17 cellular contexts compared by ENCODE assay signal in the genomic region with DNA sequence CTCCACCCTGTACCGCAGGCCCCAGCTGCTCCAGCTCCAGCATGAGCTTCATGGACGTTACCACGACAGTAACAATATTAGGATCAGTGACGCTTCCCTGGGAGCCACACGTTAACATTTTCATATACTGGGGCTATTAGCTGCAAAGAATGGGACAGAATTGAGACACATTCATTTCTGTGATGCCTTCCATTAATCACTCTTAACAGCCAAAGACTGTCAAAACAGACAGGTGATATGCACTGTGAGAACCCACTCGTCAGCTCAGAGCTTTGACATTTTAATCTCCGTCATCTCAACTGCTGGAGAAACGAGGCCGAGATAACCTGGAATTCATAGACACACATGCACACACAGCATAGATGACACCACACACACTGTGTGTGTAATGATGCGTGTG.
DNase-seq lines count a peak whose midpoint lies in the region; ATAC-seq, FAIRE-seq and TF ChIP-seq lines count a peak whose summit lies in the region.
"Had no signal": no experiment of that assay in that cellular context is flagged by ENCODE, and none has a peak within 500 bp of the region (broad histone marks: within the 10 kb centered on the region; RNA-seq: fewer than 3 reads in every experiment).

No MANE protein-coding gene starts in this region.

- H3K36me3 ChIP-seq in right atrium auricular region (no peaks in the 10 kb centered on the region), bronchial epithelial cell (ENCODE audit: control insufficient read depth, insufficient read depth, low read length) (no peaks in the 10 kb centered on the region)
- H3K36me3 ChIP-seq: BE2C had no signal

- intact Hi-C loops in left ventricle myocardium superior (cut with micrococcal nuclease) = no loop called here

- no peaks in the 10 kb centered on the region for H3K27me3 ChIP-seq in right atrium auricular region
- no peaks in the 10 kb centered on the region for H3K27me3 ChIP-seq in bronchial epithelial cell (ENCODE audit: control insufficient read depth, insufficient read depth, low read length)

- H3K4me1 Mint-ChIP-seq in neural crest cell = no peaks in the 10 kb centered on the region
- H3K4me1 Mint-ChIP-seq: CD4-positive, alpha-beta memory T cell; H9 had no signal

- no peak overlapping the region for H3K4me3 Mint-ChIP-seq in neural crest cell
- H3K4me3 Mint-ChIP-seq: CD4-positive, alpha-beta memory T cell; H9 had no signal

- H3K9me3 Mint-ChIP-seq in neural crest cell = no peaks in the 10 kb centered on the region

- no peaks in the 10 kb centered on the region for H3K27me3 Mint-ChIP-seq in neural crest cell (ENCODE audit: low read depth)

- peak overlapping the region; percentile 77 for H3K27ac Mint-ChIP-seq in neural crest cell (ENCODE audit: unreplicated experiment)
- H3K27ac Mint-ChIP-seq: CD4-positive, alpha-beta memory T cell; H9 had no signal

- ATAC-seq in left ventricle myocardium superior = no peak

- peaks cover 0 to 16% of the 10 kb centered on the region in 2 donors for H3K9me3 ChIP-seq in right atrium auricular region
- H3K9me3 ChIP-seq: BE2C had no signal

- DNase-seq in right atrium auricular region (ENCODE audit: low spot score) (peak; percentile 46), left ventricle myocardium superior (no peak), bronchial epithelial cell (ENCODE audit: low read depth) (no peak), neural crest cell (ENCODE audit: low read depth, low spot score) (no peak), COLO668 (lab: John Stamatoyannopoulos, UW; ENCODE audit: unreplicated experiment) (no peak), globus pallidus (ENCODE audit: low spot score) (no peak)
- DNase-seq: BE2C; CD4-positive, alpha-beta memory T cell; COR-L47; DND-41; GDM1; GOT3; H9 had no signal

- H3K4me1 ChIP-seq in right atrium auricular region = no peaks in the 10 kb centered on the region
- H3K4me1 ChIP-seq: A549, BE2C had no signal

- H3K36me3 Mint-ChIP-seq in neural crest cell (ENCODE audit: low read depth) = no peaks in the 10 kb centered on the region
- H3K36me3 Mint-ChIP-seq: CD4-positive, alpha-beta memory T cell had no signal

- H3K4me3 ChIP-seq in right atrium auricular region = no peak overlapping the region
- no peak overlapping the region for H3K4me3 ChIP-seq in bronchial epithelial cell (ENCODE audit: low read depth, low read length)
- H3K4me3 ChIP-seq: A549 had no signal

- H3K27ac ChIP-seq in right atrium auricular region = no peak overlapping the region
- H3K27ac ChIP-seq: A549, C4-2B had no signal

- TF ChIP-seq CTCF in right atrium auricular region (IDR thresholded peaks at IDR 0.05) (no peak), bronchial epithelial cell (IDR thresholded peaks at IDR 0.05; ENCODE audit: insufficient read depth, low read length, severe bottlenecking) (no peak), neural crest cell (conservative IDR thresholded peaks at IDR 0.05) (no peak)

- peak; percentile 81 for FAIRE-seq in bronchial epithelial cell (lab: Jason Lieb, UNC)
- FAIRE-seq: A549, D721Med, GM12892 had no signal
